In genomic region chr17:82083009-82083408, GRCh38 we compare ENCODE assay signal across 2 cellular contexts.
TF ChIP-seq lines count a peak whose summit lies in the region.

No MANE protein-coding gene starts in this region.

TF ChIP-seq in HEK293, 187 proteins besides CTCF, POLR2A, EP300 and RAD21:
- no peak for TF ChIP-seq ZNF660 (tag by site-specific recombination; IDR thresholded peaks at IDR 0.05)
- no peak for TF ChIP-seq GLI2 (tag by site-specific recombination; IDR thresholded peaks at IDR 0.05; ENCODE audit: borderline replicate concordance, low read depth)
- no peak for TF ChIP-seq ZSCAN30 (tag by site-specific recombination; IDR thresholded peaks at IDR 0.05)
- TF ChIP-seq HIC1 (tag by site-specific recombination; IDR thresholded peaks at IDR 0.05), result peak; percentile 9; the same call in 1 of the 2 replicates
- no peak for TF ChIP-seq ZNF792 (tag by site-specific recombination; IDR thresholded peaks at IDR 0.05)
- no peak for TF ChIP-seq GLIS2 (tag by site-specific recombination; IDR thresholded peaks at IDR 0.05)
- TF ChIP-seq, protein P1, sequence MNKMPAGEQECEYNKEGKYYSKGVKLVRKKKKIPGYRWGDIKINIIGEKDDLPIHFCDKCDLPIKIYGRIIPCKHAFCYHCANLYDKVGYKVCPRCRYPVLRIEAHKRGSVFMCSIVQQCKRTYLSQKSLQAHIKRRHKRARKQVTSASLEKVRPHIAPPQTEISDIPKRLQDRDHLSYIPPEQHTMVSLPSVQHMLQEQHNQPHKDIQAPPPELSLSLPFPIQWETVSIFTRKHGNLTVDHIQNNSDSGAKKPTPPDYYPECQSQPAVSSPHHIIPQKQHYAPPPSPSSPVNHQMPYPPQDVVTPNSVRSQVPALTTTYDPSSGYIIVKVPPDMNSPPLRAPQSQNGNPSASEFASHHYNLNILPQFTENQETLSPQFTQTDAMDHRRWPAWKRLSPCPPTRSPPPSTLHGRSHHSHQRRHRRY (tag by site-specific recombination; IDR thresholded peaks at IDR 0.05), result no peak
- 0 out of 2 replicates have a peak, but pooled peaks have one; percentile 14 for TF ChIP-seq KLF8 (tag by site-specific recombination; IDR thresholded peaks at IDR 0.05)
- TF ChIP-seq REST (tag by site-specific recombination; IDR thresholded peaks at IDR 0.05), result no peak
- no peak for TF ChIP-seq ZNF555 (tag by site-specific recombination; conservative IDR thresholded peaks at IDR 0.05)
- TF ChIP-seq ZNF155 (tag by site-specific recombination; IDR thresholded peaks at IDR 0.05), result no peak
TF ChIP-seq in HEK293: peak in this region for 2.

TF ChIP-seq in GM12878, 131 proteins besides CTCF, POLR2A, EP300 and RAD21:
- TF ChIP-seq, protein P2, sequence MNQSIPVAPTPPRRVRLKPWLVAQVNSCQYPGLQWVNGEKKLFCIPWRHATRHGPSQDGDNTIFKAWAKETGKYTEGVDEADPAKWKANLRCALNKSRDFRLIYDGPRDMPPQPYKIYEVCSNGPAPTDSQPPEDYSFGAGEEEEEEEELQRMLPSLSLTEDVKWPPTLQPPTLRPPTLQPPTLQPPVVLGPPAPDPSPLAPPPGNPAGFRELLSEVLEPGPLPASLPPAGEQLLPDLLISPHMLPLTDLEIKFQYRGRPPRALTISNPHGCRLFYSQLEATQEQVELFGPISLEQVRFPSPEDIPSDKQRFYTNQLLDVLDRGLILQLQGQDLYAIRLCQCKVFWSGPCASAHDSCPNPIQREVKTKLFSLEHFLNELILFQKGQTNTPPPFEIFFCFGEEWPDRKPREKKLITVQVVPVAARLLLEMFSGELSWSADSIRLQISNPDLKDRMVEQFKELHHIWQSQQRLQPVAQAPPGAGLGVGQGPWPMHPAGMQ (IDR thresholded peaks at IDR 0.05; ENCODE audit: borderline replicate concordance), result no peak
- TF ChIP-seq, protein P3, sequence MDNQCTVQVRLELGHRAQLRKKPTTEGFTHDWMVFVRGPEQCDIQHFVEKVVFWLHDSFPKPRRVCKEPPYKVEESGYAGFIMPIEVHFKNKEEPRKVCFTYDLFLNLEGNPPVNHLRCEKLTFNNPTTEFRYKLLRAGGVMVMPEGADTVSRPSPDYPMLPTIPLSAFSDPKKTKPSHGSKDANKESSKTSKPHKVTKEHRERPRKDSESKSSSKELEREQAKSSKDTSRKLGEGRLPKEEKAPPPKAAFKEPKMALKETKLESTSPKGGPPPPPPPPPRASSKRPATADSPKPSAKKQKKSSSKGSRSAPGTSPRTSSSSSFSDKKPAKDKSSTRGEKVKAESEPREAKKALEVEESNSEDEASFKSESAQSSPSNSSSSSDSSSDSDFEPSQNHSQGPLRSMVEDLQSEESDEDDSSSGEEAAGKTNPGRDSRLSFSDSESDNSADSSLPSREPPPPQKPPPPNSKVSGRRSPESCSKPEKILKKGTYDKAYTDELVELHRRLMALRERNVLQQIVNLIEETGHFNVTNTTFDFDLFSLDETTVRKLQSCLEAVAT (IDR thresholded peaks at IDR 0.05), result no peak
- TF ChIP-seq POLR2AphosphoS2 (IDR thresholded peaks at IDR 0.05; ENCODE audit: low read depth, low read length), result no peak
- TF ChIP-seq, protein P4, sequence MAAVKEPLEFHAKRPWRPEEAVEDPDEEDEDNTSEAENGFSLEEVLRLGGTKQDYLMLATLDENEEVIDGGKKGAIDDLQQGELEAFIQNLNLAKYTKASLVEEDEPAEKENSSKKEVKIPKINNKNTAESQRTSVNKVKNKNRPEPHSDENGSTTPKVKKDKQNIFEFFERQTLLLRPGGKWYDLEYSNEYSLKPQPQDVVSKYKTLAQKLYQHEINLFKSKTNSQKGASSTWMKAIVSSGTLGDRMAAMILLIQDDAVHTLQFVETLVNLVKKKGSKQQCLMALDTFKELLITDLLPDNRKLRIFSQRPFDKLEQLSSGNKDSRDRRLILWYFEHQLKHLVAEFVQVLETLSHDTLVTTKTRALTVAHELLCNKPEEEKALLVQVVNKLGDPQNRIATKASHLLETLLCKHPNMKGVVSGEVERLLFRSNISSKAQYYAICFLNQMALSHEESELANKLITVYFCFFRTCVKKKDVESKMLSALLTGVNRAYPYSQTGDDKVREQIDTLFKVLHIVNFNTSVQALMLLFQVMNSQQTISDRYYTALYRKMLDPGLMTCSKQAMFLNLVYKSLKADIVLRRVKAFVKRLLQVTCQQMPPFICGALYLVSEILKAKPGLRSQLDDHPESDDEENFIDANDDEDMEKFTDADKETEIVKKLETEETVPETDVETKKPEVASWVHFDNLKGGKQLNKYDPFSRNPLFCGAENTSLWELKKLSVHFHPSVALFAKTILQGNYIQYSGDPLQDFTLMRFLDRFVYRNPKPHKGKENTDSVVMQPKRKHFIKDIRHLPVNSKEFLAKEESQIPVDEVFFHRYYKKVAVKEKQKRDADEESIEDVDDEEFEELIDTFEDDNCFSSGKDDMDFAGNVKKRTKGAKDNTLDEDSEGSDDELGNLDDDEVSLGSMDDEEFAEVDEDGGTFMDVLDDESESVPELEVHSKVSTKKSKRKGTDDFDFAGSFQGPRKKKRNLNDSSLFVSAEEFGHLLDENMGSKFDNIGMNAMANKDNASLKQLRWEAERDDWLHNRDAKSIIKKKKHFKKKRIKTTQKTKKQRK (IDR thresholded peaks at IDR 0.05; ENCODE audit: low read depth, low read length), result no peak
- TF ChIP-seq YBX1 (IDR thresholded peaks at IDR 0.05), result no peak
- TF ChIP-seq, protein P5, sequence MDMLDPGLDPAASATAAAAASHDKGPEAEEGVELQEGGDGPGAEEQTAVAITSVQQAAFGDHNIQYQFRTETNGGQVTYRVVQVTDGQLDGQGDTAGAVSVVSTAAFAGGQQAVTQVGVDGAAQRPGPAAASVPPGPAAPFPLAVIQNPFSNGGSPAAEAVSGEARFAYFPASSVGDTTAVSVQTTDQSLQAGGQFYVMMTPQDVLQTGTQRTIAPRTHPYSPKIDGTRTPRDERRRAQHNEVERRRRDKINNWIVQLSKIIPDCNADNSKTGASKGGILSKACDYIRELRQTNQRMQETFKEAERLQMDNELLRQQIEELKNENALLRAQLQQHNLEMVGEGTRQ (IDR thresholded peaks at IDR 0.05; ENCODE audit: borderline replicate concordance, low read depth, low read length), result no peak
- TF ChIP-seq SREBF2 (IDR thresholded peaks at IDR 0.05; ENCODE audit: low read length), result no peak
- TF ChIP-seq, protein P6, sequence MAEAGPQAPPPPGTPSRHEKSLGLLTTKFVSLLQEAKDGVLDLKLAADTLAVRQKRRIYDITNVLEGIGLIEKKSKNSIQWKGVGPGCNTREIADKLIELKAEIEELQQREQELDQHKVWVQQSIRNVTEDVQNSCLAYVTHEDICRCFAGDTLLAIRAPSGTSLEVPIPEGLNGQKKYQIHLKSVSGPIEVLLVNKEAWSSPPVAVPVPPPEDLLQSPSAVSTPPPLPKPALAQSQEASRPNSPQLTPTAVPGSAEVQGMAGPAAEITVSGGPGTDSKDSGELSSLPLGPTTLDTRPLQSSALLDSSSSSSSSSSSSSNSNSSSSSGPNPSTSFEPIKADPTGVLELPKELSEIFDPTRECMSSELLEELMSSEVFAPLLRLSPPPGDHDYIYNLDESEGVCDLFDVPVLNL (IDR thresholded peaks at IDR 0.05; ENCODE audit: low read depth, low read length), result no peak
- TF ChIP-seq ZNF622 (IDR thresholded peaks at IDR 0.05), result no peak
- TF ChIP-seq ZNF24 (IDR thresholded peaks at IDR 0.05), result no peak
- no peak for TF ChIP-seq NFXL1 (IDR thresholded peaks at IDR 0.05; ENCODE audit: borderline replicate concordance)
- TF ChIP-seq ZZZ3 (IDR thresholded peaks at IDR 0.05; ENCODE audit: control insufficient read depth, insufficient read length, low read depth), result no peak
- no peak for TF ChIP-seq NFIC (IDR thresholded peaks at IDR 0.05; ENCODE audit: low read depth, low read length)
TF ChIP-seq in GM12878: peak in this region for 0.
